Comparison of ENCODE assay signal across 15 cellular contexts in genomic region chr2:222270436-222270835, GRCh38. TPM values are rescaled to one million over a fixed set of nuclear protein-coding genes. Genes with fewer than 3 reads are reported as not detected.
DNase-seq lines count a peak whose midpoint lies in the region; ATAC-seq and TF ChIP-seq lines count a peak whose summit lies in the region.
"Had no signal": no experiment of that assay in that cellular context is flagged by ENCODE, and none has a peak within 500 bp of the region (broad histone marks: within the 10 kb centered on the region; RNA-seq: fewer than 3 reads in every experiment).

No MANE protein-coding gene starts in this region.

- in situ Hi-C loops in GM23248 (cut with MboI): no loop called here

- no peaks in the 10 kb centered on the region for H3K9me3 Mint-ChIP-seq in nephron progenitor cell
- H3K9me3 Mint-ChIP-seq: CD8-positive, alpha-beta memory T cell; GM23338 had no signal

- peak overlapping the region; percentile 87 for H3K27ac Mint-ChIP-seq in nephron progenitor cell
- H3K27ac Mint-ChIP-seq: CD8-positive, alpha-beta memory T cell; GM23338 had no signal

- H4K20me1 ChIP-seq in GM23248 (ENCODE audit: insufficient read depth): no peaks in the 10 kb centered on the region
- H4K20me1 ChIP-seq: BLaER1 had no signal

- peaks cover 73% of the 10 kb centered on the region for H3K4me1 Mint-ChIP-seq in nephron progenitor cell
- H3K4me1 Mint-ChIP-seq: CD8-positive, alpha-beta memory T cell had no signal

- H3K27me3 ChIP-seq in ectodermal cell (ENCODE audit: control insufficient read depth, insufficient read depth, low read length, poor library complexity, severe bottlenecking) (no peaks in the 10 kb centered on the region), GM23248 (replicated peaks; ENCODE audit: insufficient read depth) (peaks cover 8% of the 10 kb centered on the region; the same call in 1 of the 2 replicates)
- H3K27me3 ChIP-seq: BLaER1 had no signal

- no peaks in the 10 kb centered on the region for H3F3A ChIP-seq in GM23248 (ENCODE audit: insufficient read depth)

- peak; percentile 40 for DNase-seq in EH (ENCODE audit: low read depth)
- no peak for DNase-seq in nephron progenitor cell
- DNase-seq in GM23248: no peak
- no peak for DNase-seq in HuH-7 (ENCODE audit: low spot score)
- no peak for DNase-seq in hepatic stellate cell (ENCODE audit: low spot score)
- DNase-seq: Caco-2; CD8-positive, alpha-beta memory T cell; DND-41; GF-D8; H7 had no signal

- H3K9ac ChIP-seq in GM23248: no peak overlapping the region
- H3K9ac ChIP-seq: BLaER1 had no signal

- H3K4me2 ChIP-seq in GM23248 (ENCODE audit: unreplicated experiment): no peak overlapping the region
- H3K4me2 ChIP-seq: BLaER1, GM23338 had no signal

- H3K4me3 Mint-ChIP-seq in nephron progenitor cell: peak overlapping the region; percentile 36
- H3K4me3 Mint-ChIP-seq: CD8-positive, alpha-beta memory T cell; GM23338 had no signal

- H3K36me3 ChIP-seq in ectodermal cell (ENCODE audit: control insufficient read depth, insufficient read depth, low read length) (peaks cover 6% of the 10 kb centered on the region), GM23248 (ENCODE audit: low read depth) (no peaks in the 10 kb centered on the region)
- H3K36me3 ChIP-seq: BLaER1 had no signal

- H2AFZ ChIP-seq in GM23248: no peak overlapping the region
- H2AFZ ChIP-seq: GM23338 had no signal

- 93 to 96% methylated on average over 3 of the region's 3 CpGs for WGBS in ectodermal cell, 2 experiments
- WGBS in GM23248 (ENCODE audit: low coverage in 1 of 2, low lambda C conversion rate in 2 of 2, missing lambda C conversion rate in 2 of 2), 2 experiments: 18 to 25% methylated on average over 3 of the region's 3 CpGs

- no peak overlapping the region for H3K4me3 ChIP-seq in ectodermal cell (ENCODE audit: insufficient read depth, low read depth, low read length)
- no peak overlapping the region for H3K4me3 ChIP-seq in GM23248
- H3K4me3 ChIP-seq: BLaER1, GM23338 had no signal

- H3K4me1 ChIP-seq in ectodermal cell (ENCODE audit: control insufficient read depth, insufficient read depth, low read length) (peaks cover 74% of the 10 kb centered on the region), GM23248 (ENCODE audit: insufficient read depth) (no peaks in the 10 kb centered on the region)
- H3K4me1 ChIP-seq: BLaER1, Caco-2 had no signal

- no peaks in the 10 kb centered on the region for H3K9me3 ChIP-seq in ectodermal cell (ENCODE audit: control insufficient read depth, low read length)
- no peaks in the 10 kb centered on the region for H3K9me3 ChIP-seq in GM23248 (ENCODE audit: low read depth)
- H3K9me3 ChIP-seq: BLaER1, Caco-2 had no signal

- peaks cover 32% of the 10 kb centered on the region for H3K36me3 Mint-ChIP-seq in nephron progenitor cell (ENCODE audit: low read depth)
- H3K36me3 Mint-ChIP-seq: CD8-positive, alpha-beta memory T cell had no signal

- no peaks in the 10 kb centered on the region for H3K9me2 ChIP-seq in GM23248 (ENCODE audit: insufficient read depth)

- no peaks in the 10 kb centered on the region for H3K27me3 Mint-ChIP-seq in nephron progenitor cell (ENCODE audit: low read depth, poor library complexity)

- no peaks in the 10 kb centered on the region for H3K79me2 ChIP-seq in GM23248 (ENCODE audit: insufficient read depth)

- ATAC-seq in GM21423 (IDR thresholded peaks at IDR 0.05; ENCODE audit: unreplicated experiment): no peak
- ATAC-seq: GM23338 had no signal

- peak overlapping the region; percentile 38 for H3K27ac ChIP-seq in ectodermal cell (ENCODE audit: insufficient read depth, low read depth, low read length, poor library complexity, severe bottlenecking)
- no peak overlapping the region for H3K27ac ChIP-seq in GM23248
- H3K27ac ChIP-seq: BLaER1 had no signal

- no peak for TF ChIP-seq CTCF in nephron progenitor cell (IDR thresholded peaks at IDR 0.05)

RNA-seq across cellular contexts. Expression of gene PAX3, which starts 28.4 kb away (rescaled TPM):
- 164 TPM for polyA plus RNA-seq in ectodermal cell (2013, experiment 1 of 4)
- polyA plus RNA-seq in ectodermal cell (2013, experiment 2 of 4): 167 TPM
- polyA plus RNA-seq in ectodermal cell (2013, experiment 3 of 4): 111 TPM
- 125 TPM for polyA plus RNA-seq in ectodermal cell (2013, experiment 4 of 4)
- not detected in 2 replicates for total RNA-seq in GM23248 (2014; rRNA removed; shearing (Covaris generic))
- not detected in 2 replicates for polyA plus RNA-seq in GM23248 (2016; fragmentation: Nextera tagmentation; extraction: Ambion mirVana)
- total RNA-seq: Caco-2; CD8-positive, alpha-beta memory T cell; GM23338; H7; HT1080 had no signal
- polyA plus RNA-seq: CD8-positive, alpha-beta memory T cell; GM23338 had no signal
